ENCODE assay signal across 1 cellular context in the genomic region with DNA sequence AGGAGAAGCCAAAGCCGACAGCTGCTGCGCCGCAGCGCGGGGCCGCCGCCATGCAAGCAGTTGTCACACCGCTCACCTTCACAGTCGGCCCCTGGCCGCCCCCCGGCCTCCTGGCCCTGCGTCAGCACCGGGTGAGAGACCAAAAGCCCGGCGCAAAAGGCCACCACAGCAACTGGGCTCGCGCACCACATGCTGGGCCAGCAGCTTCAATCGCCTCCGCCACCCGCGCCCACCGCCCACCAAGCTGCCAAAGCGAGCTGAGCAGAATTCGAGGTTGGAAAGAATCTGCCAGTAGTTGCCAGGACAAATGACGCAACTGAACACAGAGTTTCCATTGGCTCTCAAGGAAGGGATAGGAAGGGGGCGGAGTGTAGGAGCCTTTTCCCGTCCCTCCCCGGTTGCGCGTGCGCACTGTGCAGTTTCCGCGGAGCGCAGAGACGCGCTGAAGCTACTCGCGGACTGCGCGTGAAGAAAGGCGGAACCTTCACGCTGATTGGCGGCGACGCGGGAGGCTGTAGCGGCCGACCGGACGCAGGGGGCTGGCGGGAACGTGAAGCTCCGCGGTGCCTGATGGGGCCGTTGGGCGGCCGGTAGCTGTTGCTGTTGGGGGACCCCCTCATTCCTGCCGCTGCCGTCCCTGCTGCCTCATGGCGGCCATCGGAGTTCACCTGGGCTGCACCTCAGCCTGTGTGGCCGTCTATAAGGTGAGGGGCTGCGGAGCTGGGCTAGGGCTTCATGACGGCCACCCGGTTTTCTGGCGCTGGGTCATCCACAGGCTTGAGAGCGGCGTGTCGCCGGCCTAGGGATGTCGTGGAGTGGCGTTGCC.
TF ChIP-seq lines count a peak whose summit lies in the region.

A gene (minus strand): TSS at position 282 of the 826 bp plus-strand sequence. CDS start 91 bp downstream, at position 191.
A gene with protein sequence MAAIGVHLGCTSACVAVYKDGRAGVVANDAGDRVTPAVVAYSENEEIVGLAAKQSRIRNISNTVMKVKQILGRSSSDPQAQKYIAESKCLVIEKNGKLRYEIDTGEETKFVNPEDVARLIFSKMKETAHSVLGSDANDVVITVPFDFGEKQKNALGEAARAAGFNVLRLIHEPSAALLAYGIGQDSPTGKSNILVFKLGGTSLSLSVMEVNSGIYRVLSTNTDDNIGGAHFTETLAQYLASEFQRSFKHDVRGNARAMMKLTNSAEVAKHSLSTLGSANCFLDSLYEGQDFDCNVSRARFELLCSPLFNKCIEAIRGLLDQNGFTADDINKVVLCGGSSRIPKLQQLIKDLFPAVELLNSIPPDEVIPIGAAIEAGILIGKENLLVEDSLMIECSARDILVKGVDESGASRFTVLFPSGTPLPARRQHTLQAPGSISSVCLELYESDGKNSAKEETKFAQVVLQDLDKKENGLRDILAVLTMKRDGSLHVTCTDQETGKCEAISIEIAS (plus strand): TSS at position 551 of the 826 bp plus-strand sequence. CDS start 97 bp downstream, at position 648.
A gene with protein sequence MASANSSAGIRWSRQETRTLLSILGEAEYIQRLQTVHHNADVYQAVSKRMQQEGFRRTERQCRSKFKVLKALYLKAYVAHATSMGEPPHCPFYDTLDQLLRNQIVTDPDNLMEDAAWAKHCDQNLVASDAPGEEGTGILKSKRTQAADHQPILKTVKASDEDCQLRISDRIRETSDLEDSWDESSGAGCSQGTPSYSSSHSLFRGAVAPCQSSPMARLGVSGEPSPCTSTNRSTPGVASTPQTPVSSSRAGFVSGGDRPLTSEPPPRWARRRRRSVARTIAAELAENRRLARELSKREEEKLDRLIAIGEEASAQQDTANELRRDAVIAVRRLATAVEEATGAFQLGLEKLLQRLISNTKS (plus strand): TSS at position 551 of the 826 bp plus-strand sequence. CDS start 3,979 bp downstream, outside the sequence.

TF ChIP-seq in HepG2, 621 proteins besides CTCF, POLR2A, EP300 and RAD21 (continued from another document and continues in another):
- TF ChIP-seq, protein P1, sequence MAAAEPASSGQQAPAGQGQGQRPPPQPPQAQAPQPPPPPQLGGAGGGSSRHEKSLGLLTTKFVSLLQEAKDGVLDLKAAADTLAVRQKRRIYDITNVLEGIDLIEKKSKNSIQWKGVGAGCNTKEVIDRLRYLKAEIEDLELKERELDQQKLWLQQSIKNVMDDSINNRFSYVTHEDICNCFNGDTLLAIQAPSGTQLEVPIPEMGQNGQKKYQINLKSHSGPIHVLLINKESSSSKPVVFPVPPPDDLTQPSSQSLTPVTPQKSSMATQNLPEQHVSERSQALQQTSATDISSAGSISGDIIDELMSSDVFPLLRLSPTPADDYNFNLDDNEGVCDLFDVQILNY (CRISPR knock-in tag; conservative IDR thresholded peaks at IDR 0.05): peak; percentile 95
- TF ChIP-seq, protein P2, sequence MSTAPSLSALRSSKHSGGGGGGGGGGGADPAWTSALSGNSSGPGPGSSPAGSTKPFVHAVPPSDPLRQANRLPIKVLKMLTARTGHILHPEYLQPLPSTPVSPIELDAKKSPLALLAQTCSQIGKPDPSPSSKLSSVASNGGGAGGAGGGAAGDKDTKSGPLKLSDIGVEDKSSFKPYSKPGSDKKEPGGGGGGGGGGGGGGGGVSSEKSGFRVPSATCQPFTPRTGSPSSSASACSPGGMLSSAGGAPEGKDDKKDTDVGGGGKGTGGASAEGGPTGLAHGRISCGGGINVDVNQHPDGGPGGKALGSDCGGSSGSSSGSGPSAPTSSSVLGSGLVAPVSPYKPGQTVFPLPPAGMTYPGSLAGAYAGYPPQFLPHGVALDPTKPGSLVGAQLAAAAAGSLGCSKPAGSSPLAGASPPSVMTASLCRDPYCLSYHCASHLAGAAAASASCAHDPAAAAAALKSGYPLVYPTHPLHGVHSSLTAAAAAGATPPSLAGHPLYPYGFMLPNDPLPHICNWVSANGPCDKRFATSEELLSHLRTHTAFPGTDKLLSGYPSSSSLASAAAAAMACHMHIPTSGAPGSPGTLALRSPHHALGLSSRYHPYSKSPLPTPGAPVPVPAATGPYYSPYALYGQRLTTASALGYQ (CRISPR knock-in tag; IDR thresholded peaks at IDR 0.05): peak; percentile 59; the same call in 1 of the 2 replicates
- TF ChIP-seq, protein P3, sequence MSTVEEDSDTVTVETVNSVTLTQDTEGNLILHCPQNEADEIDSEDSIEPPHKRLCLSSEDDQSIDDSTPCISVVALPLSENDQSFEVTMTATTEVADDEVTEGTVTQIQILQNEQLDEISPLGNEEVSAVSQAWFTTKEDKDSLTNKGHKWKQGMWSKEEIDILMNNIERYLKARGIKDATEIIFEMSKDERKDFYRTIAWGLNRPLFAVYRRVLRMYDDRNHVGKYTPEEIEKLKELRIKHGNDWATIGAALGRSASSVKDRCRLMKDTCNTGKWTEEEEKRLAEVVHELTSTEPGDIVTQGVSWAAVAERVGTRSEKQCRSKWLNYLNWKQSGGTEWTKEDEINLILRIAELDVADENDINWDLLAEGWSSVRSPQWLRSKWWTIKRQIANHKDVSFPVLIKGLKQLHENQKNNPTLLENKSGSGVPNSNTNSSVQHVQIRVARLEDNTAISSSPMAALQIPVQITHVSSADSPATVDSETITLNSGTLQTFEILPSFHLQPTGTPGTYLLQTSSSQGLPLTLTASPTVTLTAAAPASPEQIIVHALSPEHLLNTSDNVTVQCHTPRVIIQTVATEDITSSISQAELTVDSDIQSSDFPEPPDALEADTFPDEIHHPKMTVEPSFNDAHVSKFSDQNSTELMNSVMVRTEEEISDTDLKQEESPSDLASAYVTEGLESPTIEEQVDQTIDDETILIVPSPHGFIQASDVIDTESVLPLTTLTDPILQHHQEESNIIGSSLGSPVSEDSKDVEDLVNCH (CRISPR knock-in tag; IDR thresholded peaks at IDR 0.05): no peak
- TF ChIP-seq PITX1 (CRISPR knock-in tag; IDR thresholded peaks at IDR 0.05) (0 out of 2 replicates have a peak, but pooled peaks have one; percentile 1), KAT7 (CRISPR knock-in tag; IDR thresholded peaks at IDR 0.05; ENCODE audit: borderline replicate concordance) (no peak), GATA4 (IDR thresholded peaks at IDR 0.05; ENCODE audit: borderline replicate concordance, low read depth) (no peak; the same call in 1 of the 2 replicates), YEATS2 (CRISPR knock-in tag; IDR thresholded peaks at IDR 0.05; ENCODE audit: borderline replicate concordance) (peak; percentile 91), ZNF235 (CRISPR knock-in tag; IDR thresholded peaks at IDR 0.05; ENCODE audit: borderline replicate concordance) (peak; percentile 68; the same call in 1 of the 2 replicates), ZNF451 (CRISPR knock-in tag; IDR thresholded peaks at IDR 0.05) (peak; percentile 46; the same call in 1 of the 2 replicates), MYC (CRISPR knock-in tag; IDR thresholded peaks at IDR 0.05; ENCODE audit: borderline replicate concordance) (peak; percentile 71), SIX4 (CRISPR knock-in tag; IDR thresholded peaks at IDR 0.05) (no peak), CBX1 (IDR thresholded peaks at IDR 0.05; ENCODE audit: low read depth) (peak; percentile 15), RBAK (CRISPR knock-in tag; IDR thresholded peaks at IDR 0.05) (0 out of 2 replicates have a peak, but pooled peaks have one; percentile 36), ZBTB7A (CRISPR knock-in tag; IDR thresholded peaks at IDR 0.05) (peak; percentile 63; the same call in 1 of the 2 replicates), KLF16 (CRISPR knock-in tag; IDR thresholded peaks at IDR 0.05) (peak in 1 of 2 experiments; percentile 81; a peak in 2 of 4 replicates), HOXA3 (CRISPR knock-in tag; IDR thresholded peaks at IDR 0.05) (peak; percentile 67; the same call in 1 of the 2 replicates), ZZZ3 (CRISPR knock-in tag; IDR thresholded peaks at IDR 0.05; ENCODE audit: borderline replicate concordance) (peak; percentile 13; the same call in 1 of the 2 replicates), MBD4 (IDR thresholded peaks at IDR 0.05; ENCODE audit: borderline replicate concordance, low read length) (no peak), HES4 (CRISPR knock-in tag; IDR thresholded peaks at IDR 0.05; ENCODE audit: borderline replicate concordance) (0 out of 2 replicates have a peak, but pooled peaks have one; percentile 23)
- TF ChIP-seq, protein P4, sequence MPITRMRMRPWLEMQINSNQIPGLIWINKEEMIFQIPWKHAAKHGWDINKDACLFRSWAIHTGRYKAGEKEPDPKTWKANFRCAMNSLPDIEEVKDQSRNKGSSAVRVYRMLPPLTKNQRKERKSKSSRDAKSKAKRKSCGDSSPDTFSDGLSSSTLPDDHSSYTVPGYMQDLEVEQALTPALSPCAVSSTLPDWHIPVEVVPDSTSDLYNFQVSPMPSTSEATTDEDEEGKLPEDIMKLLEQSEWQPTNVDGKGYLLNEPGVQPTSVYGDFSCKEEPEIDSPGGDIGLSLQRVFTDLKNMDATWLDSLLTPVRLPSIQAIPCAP (CRISPR knock-in tag; IDR thresholded peaks at IDR 0.05; ENCODE audit: low read depth): no peak
- TF ChIP-seq, protein P5, sequence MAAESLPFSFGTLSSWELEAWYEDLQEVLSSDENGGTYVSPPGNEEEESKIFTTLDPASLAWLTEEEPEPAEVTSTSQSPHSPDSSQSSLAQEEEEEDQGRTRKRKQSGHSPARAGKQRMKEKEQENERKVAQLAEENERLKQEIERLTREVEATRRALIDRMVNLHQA (CRISPR knock-in tag; IDR thresholded peaks at IDR 0.05): no peak
- TF ChIP-seq, protein P6, sequence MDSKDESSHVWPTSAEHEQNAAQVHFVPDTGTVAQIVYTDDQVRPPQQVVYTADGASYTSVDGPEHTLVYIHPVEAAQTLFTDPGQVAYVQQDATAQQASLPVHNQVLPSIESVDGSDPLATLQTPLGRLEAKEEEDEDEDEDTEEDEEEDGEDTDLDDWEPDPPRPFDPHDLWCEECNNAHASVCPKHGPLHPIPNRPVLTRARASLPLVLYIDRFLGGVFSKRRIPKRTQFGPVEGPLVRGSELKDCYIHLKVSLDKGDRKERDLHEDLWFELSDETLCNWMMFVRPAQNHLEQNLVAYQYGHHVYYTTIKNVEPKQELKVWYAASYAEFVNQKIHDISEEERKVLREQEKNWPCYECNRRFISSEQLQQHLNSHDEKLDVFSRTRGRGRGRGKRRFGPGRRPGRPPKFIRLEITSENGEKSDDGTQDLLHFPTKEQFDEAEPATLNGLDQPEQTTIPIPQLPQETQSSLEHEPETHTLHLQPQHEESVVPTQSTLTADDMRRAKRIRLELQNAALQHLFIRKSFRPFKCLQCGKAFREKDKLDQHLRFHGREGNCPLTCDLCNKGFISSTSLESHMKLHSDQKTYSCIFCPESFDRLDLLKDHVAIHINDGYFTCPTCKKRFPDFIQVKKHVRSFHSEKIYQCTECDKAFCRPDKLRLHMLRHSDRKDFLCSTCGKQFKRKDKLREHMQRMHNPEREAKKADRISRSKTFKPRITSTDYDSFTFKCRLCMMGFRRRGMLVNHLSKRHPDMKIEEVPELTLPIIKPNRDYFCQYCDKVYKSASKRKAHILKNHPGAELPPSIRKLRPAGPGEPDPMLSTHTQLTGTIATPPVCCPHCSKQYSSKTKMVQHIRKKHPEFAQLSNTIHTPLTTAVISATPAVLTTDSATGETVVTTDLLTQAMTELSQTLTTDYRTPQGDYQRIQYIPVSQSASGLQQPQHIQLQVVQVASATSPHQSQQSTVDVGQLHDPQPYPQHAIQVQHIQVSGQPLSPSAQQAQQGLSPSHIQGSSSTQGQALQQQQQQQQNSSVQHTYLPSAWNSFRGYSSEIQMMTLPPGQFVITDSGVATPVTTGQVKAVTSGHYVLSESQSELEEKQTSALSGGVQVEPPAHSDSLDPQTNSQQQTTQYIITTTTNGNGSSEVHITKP (CRISPR knock-in tag; IDR thresholded peaks at IDR 0.05; ENCODE audit: low read depth): no peak; the same call in 1 of the 2 replicates
- TF ChIP-seq, protein P7, sequence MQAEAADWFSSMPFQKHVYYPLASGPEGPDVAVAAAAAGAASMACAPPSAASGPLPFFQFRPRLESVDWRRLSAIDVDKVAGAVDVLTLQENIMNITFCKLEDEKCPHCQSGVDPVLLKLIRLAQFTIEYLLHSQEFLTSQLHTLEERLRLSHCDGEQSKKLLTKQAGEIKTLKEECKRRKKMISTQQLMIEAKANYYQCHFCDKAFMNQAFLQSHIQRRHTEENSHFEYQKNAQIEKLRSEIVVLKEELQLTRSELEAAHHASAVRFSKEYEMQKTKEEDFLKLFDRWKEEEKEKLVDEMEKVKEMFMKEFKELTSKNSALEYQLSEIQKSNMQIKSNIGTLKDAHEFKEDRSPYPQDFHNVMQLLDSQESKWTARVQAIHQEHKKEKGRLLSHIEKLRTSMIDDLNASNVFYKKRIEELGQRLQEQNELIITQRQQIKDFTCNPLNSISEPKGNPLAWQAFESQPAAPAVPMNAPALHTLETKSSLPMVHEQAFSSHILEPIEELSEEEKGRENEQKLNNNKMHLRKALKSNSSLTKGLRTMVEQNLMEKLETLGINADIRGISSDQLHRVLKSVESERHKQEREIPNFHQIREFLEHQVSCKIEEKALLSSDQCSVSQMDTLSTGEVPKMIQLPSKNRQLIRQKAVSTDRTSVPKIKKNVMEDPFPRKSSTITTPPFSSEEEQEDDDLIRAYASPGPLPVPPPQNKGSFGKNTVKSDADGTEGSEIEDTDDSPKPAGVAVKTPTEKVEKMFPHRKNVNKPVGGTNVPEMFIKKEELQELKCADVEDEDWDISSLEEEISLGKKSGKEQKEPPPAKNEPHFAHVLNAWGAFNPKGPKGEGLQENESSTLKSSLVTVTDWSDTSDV (CRISPR knock-in tag; IDR thresholded peaks at IDR 0.05): 0 out of 2 replicates have a peak, but pooled peaks have one; percentile 24
- TF ChIP-seq, protein P8, sequence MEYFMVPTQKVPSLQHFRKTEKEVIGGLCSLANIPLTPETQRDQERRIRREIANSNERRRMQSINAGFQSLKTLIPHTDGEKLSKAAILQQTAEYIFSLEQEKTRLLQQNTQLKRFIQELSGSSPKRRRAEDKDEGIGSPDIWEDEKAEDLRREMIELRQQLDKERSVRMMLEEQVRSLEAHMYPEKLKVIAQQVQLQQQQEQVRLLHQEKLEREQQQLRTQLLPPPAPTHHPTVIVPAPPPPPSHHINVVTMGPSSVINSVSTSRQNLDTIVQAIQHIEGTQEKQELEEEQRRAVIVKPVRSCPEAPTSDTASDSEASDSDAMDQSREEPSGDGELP (IDR thresholded peaks at IDR 0.05; ENCODE audit: borderline replicate concordance, low read depth): peak; percentile 54; the same call in 1 of the 2 replicates
- TF ChIP-seq, protein P9, sequence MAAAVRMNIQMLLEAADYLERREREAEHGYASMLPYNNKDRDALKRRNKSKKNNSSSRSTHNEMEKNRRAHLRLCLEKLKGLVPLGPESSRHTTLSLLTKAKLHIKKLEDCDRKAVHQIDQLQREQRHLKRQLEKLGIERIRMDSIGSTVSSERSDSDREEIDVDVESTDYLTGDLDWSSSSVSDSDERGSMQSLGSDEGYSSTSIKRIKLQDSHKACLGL (CRISPR knock-in tag; IDR thresholded peaks at IDR 0.05): peak; percentile 70
- TF ChIP-seq, protein P10, sequence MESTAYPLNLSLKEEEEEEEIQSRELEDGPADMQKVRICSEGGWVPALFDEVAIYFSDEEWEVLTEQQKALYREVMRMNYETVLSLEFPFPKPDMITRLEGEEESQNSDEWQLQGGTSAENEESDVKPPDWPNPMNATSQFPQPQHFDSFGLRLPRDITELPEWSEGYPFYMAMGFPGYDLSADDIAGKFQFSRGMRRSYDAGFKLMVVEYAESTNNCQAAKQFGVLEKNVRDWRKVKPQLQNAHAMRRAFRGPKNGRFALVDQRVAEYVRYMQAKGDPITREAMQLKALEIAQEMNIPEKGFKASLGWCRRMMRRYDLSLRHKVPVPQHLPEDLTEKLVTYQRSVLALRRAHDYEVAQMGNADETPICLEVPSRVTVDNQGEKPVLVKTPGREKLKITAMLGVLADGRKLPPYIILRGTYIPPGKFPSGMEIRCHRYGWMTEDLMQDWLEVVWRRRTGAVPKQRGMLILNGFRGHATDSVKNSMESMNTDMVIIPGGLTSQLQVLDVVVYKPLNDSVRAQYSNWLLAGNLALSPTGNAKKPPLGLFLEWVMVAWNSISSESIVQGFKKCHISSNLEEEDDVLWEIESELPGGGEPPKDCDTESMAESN (CRISPR knock-in tag; conservative IDR thresholded peaks at IDR 0.05): peak; percentile 86
